ENCODE assay signal across 6 cellular contexts in genomic region chr12:49345048-49345839, GRCh38. TPM values are rescaled to one million over a fixed set of nuclear protein-coding genes. Genes with fewer than 3 reads are reported as not detected.
DNase-seq lines count a peak whose midpoint lies in the region; ATAC-seq, FAIRE-seq and TF ChIP-seq lines count a peak whose summit lies in the region.

No MANE protein-coding gene starts in this region.

- WGBS in pancreas, 2 donors = 2% methylated on average over 48 to 71 of the region's 71 CpGs

- no peak overlapping the region for H3K27ac Mint-ChIP-seq in central memory CD8-positive, alpha-beta T cell (ENCODE audit: low read depth)

- H3K27ac ChIP-seq in pancreas = no peak overlapping the region

- H3K27me3 Mint-ChIP-seq in central memory CD8-positive, alpha-beta T cell = peaks cover 56% of the 10 kb centered on the region

- H3K4me1 Mint-ChIP-seq in central memory CD8-positive, alpha-beta T cell = peaks cover 34% of the 10 kb centered on the region

- ATAC-seq in central memory CD8-positive, alpha-beta T cell (replicated peaks; ENCODE audit: extremely low read depth, poor library complexity, severe bottlenecking) = no peak
- peak; percentile 5 to 29 (median 8) for ATAC-seq in pancreas

- peaks cover 12% of the 10 kb centered on the region for H3K36me3 Mint-ChIP-seq in central memory CD8-positive, alpha-beta T cell (ENCODE audit: insufficient read depth)

- peak overlapping the region; percentile 83 for H3K4me3 Mint-ChIP-seq in central memory CD8-positive, alpha-beta T cell

- no peaks in the 10 kb centered on the region for H3K9me3 Mint-ChIP-seq in central memory CD8-positive, alpha-beta T cell

- DNase-seq in stimulated activated CD4-positive, alpha-beta T cell treated with anti-CD3 and anti-CD28 coated beads, Interleukin-4, amount 100 ng/mL, for 1 hour = peak; percentile 21
- DNase-seq in stimulated activated CD4-positive, alpha-beta T cell treated with anti-CD3 and anti-CD28 coated beads, Interleukin-1b, Interleukin-23, amount 100 ng/mL, for 48 hours = no peak
- DNase-seq in central memory CD8-positive, alpha-beta T cell (ENCODE audit: low spot score in 2 of 2) = no peak
- DNase-seq in pancreas = peak in 5 of 6 donors; percentile 38 to 82 (median 63)
- no peak for DNase-seq in activated gamma-delta T cell (lab: John Stamatoyannopoulos, UW)
- no peak for DNase-seq in GF-D8 (lab: John Stamatoyannopoulos, UW)

- no peak for FAIRE-seq in pancreas (lab: Jason Lieb, UNC)

- peaks cover 0 to 4% (median 0%) of the 10 kb centered on the region in 4 donors for H3K27me3 ChIP-seq in pancreas

- H3K9me3 ChIP-seq in pancreas = no peaks in the 10 kb centered on the region

- H3K36me3 ChIP-seq in pancreas = no peaks in the 10 kb centered on the region

- H3K4me3 ChIP-seq in pancreas = peak overlapping the region; percentile 5 to 40 (median 22)

- intact Hi-C loops in pancreas (cut with DNase I) = loop anchor here in 1 of 3 donors (10.0 kb wide), 1 partner anchor 170 kb away; no protein-coding TSS in a partner anchor

- peaks cover 24 to 34% (median 29%) of the 10 kb centered on the region in 3 donors for H3K4me1 ChIP-seq in pancreas

- no peak for TF ChIP-seq CTCF in pancreas (IDR thresholded peaks at IDR 0.05)

RNA-seq across cellular contexts. Expression of gene DNAJC22, which starts 1.4 kb away (rescaled TPM):
- 10 to 100 TPM in 2 of 6 donors, 1 to 10 TPM in 4; 5.6 to 11.9 (median 8.3) TPM for total RNA-seq in pancreas
- polyA plus RNA-seq in pancreas = 1 to 10 TPM; 4.0 to 7.6 TPM

RNA-seq across cellular contexts. Expression of gene C1QL4, which starts 8.3 kb away (rescaled TPM):
- not detected for total RNA-seq in pancreas
- polyA plus RNA-seq in pancreas = not detected

RNA-seq across cellular contexts. Expression of gene SPATS2, which starts 22.0 kb away (rescaled TPM):
- 10 to 100 TPM in 2 of 6 donors, 1 to 10 TPM in 4; 7.2 to 12.5 (median 8.6) TPM for total RNA-seq in pancreas
- polyA plus RNA-seq in pancreas = 10 to 100 TPM; 10.1 to 10.6 TPM

RNA-seq across cellular contexts. Expression of gene TROAP, which starts 22.2 kb away (rescaled TPM):
- 1 to 10 TPM in 1 of 6 donors, under 1 TPM in 4, not detected in 1; 0.08 to 1.3 (median 0.41) TPM for total RNA-seq in pancreas
- under 1 TPM; 0.46 to 0.52 TPM for polyA plus RNA-seq in pancreas

RNA-seq across cellular contexts. Expression of gene PRPH, which starts 50.3 kb away (rescaled TPM):
- total RNA-seq in pancreas = 1 to 10 TPM in 3 of 6 donors, under 1 TPM in 3; 0.44 to 1.9 (median 0.96) TPM
- 10 to 100 TPM in 1 of 2 donors, 1 to 10 TPM in 1; 5.3 to 18.7 TPM for polyA plus RNA-seq in pancreas

Comparison
In these comparisons a context has a peak if more than half of its experiments do, and no peak if none do; other contexts are left out.
1. DNase-seq: peak in stimulated activated CD4-positive, alpha-beta T cell treated with anti-CD3 and anti-CD28 coated beads, Interleukin-4, amount 100 ng/mL, for 1 hour (single experiment) and pancreas (5 of 6); none in stimulated activated CD4-positive, alpha-beta T cell treated with anti-CD3 and anti-CD28 coated beads, Interleukin-1b, Interleukin-23, amount 100 ng/mL, for 48 hours (single experiment), central memory CD8-positive, alpha-beta T cell (0 of 2), activated gamma-delta T cell (single experiment) and GF-D8 (single experiment).